Comparison of ENCODE assay signal across 1 cellular context in the genomic region with DNA sequence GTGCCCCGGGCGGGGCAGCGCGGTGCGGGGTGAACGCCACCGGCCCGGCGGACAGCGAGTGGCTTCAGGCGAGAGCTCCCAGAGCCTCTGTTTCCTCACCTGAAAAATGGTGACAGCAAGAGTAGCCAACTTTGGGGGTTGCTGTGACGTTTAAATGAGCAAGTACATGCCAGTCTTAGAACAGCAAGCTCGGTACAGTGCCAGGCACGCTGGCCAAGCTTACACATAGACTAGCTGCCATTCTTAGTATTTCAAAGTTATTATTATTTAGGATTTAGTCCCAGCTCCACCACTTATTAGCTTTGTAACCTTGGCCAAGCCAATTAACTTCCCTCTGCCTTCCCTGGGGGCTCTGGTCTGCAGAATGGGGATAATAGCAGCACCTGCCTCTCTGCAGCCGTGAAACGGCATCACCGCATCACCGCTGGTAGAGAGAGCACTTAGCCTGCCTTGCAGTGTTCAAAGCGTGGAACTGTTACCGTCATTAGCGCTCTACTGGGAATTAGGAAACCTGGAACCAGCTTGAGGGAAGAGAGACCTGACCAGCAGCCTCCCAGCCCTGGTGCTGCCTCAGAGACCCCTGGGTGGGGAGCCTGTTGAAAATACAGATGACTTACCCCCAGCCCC.
A peak's percentile ranks its signal among the peaks of the same experiment; 100 is the strongest.
TF ChIP-seq lines count a peak whose summit lies in the region.

A gene with protein sequence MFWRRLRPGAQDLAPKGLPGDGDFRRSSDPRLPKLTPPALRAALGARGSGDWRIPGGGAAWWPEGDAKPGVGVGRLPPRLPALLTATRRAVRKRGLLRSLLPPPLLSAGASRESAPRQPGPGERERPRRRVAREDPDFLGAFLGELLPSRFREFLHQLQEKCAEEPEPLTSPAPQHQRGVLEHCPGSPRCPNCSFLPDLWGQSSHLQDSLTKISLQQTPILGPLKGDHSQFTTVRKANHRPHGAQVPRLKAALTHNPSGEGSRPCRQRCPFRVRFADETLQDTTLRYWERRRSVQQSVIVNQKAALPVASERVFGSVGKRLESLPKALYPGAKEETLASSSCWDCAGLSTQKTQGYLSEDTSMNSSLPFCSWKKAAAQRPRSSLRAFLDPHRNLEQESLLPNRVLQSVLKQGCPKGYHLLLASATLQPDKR (minus strand): TSS at position 433 of the 627 bp plus-strand sequence. CDS start 527 bp downstream, outside the sequence.

TF ChIP-seq in K562, 482 proteins besides CTCF, POLR2A, EP300 and RAD21:
- TF ChIP-seq, protein P1, sequence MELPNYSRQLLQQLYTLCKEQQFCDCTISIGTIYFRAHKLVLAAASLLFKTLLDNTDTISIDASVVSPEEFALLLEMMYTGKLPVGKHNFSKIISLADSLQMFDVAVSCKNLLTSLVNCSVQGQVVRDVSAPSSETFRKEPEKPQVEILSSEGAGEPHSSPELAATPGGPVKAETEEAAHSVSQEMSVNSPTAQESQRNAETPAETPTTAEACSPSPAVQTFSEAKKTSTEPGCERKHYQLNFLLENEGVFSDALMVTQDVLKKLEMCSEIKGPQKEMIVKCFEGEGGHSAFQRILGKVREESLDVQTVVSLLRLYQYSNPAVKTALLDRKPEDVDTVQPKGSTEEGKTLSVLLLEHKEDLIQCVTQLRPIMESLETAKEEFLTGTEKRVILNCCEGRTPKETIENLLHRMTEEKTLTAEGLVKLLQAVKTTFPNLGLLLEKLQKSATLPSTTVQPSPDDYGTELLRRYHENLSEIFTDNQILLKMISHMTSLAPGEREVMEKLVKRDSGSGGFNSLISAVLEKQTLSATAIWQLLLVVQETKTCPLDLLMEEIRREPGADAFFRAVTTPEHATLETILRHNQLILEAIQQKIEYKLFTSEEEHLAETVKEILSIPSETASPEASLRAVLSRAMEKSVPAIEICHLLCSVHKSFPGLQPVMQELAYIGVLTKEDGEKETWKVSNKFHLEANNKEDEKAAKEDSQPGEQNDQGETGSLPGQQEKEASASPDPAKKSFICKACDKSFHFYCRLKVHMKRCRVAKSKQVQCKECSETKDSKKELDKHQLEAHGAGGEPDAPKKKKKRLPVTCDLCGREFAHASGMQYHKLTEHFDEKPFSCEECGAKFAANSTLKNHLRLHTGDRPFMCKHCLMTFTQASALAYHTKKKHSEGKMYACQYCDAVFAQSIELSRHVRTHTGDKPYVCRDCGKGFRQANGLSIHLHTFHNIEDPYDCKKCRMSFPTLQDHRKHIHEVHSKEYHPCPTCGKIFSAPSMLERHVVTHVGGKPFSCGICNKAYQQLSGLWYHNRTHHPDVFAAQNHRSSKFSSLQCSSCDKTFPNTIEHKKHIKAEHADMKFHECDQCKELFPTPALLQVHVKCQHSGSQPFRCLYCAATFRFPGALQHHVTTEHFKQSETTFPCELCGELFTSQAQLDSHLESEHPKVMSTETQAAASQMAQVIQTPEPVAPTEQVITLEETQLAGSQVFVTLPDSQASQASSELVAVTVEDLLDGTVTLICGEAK (IDR thresholded peaks at IDR 0.05), result 0 out of 2 replicates have a peak, but pooled peaks have one; percentile 6
- TF ChIP-seq, protein P1 (CRISPR knock-in tag; IDR thresholded peaks at IDR 0.05), result no peak
- TF ChIP-seq, protein P2, sequence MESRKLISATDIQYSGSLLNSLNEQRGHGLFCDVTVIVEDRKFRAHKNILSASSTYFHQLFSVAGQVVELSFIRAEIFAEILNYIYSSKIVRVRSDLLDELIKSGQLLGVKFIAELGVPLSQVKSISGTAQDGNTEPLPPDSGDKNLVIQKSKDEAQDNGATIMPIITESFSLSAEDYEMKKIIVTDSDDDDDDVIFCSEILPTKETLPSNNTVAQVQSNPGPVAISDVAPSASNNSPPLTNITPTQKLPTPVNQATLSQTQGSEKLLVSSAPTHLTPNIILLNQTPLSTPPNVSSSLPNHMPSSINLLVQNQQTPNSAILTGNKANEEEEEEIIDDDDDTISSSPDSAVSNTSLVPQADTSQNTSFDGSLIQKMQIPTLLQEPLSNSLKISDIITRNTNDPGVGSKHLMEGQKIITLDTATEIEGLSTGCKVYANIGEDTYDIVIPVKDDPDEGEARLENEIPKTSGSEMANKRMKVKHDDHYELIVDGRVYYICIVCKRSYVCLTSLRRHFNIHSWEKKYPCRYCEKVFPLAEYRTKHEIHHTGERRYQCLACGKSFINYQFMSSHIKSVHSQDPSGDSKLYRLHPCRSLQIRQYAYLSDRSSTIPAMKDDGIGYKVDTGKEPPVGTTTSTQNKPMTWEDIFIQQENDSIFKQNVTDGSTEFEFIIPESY (CRISPR knock-in tag; IDR thresholded peaks at IDR 0.05), result peak; percentile 92
- TF ChIP-seq, protein P3, sequence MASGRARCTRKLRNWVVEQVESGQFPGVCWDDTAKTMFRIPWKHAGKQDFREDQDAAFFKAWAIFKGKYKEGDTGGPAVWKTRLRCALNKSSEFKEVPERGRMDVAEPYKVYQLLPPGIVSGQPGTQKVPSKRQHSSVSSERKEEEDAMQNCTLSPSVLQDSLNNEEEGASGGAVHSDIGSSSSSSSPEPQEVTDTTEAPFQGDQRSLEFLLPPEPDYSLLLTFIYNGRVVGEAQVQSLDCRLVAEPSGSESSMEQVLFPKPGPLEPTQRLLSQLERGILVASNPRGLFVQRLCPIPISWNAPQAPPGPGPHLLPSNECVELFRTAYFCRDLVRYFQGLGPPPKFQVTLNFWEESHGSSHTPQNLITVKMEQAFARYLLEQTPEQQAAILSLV (tag; IDR thresholded peaks at IDR 0.05), result no peak
